ENCODE assay signal across 1 cellular context in the genomic region with DNA sequence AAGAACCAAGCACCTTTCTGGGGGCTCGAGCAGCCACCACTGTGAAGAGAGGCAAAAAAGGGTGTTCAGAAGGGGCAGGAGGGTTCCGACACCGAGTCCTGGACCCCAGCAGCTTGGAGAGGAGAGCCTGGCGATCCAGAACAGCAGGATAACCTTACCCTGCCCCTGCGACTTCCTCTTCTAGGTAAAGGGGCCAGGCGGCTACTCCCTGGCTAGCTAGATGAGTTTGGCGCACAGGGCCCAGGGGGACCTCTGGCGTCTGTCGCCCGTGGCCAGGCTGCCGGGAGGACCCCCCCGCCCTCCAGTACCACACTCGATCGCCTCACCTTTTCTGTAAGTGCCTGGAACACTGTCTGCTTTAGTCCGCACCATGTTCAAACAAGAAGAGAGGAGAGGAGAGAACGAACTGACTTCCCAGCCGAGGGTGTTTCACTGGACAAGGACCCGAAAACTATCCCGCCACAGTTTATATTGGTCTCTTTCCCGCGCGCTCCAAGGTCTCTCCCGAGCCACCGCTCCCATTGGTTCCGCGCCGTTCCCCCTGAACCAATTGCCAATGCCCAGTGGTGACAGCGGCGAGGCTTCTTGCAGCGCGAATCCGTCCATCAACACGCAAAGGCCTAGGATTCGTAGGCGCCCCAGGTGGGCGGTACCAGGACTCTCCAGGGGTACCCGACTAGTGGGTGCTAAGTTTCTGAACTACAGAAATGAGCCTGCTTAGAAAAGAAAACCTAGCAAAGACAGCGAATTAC.
TF ChIP-seq lines count a peak whose summit lies in the region.

PCLAF (minus strand) TSS at position 442 of the 752 bp plus-strand sequence; CDS start at position 372, 70 bp downstream.

TF ChIP-seq in HEK293, 187 proteins besides CTCF, POLR2A, EP300 and RAD21 (continued from another document):
- TF ChIP-seq GLIS1 (tag by site-specific recombination; IDR thresholded peaks at IDR 0.05), result peak; percentile 50
- peak; percentile 56 for TF ChIP-seq SP7 (tag by site-specific recombination; IDR thresholded peaks at IDR 0.05)
- peak; percentile 66; the same call in 1 of the 2 replicates for TF ChIP-seq ZNF391 (tag by site-specific recombination; IDR thresholded peaks at IDR 0.05; ENCODE audit: borderline replicate concordance, low read depth)
- TF ChIP-seq ZNF600 (tag by site-specific recombination; IDR thresholded peaks at IDR 0.05), result peak; percentile 67
- 0 out of 2 replicates have a peak, but pooled peaks have one; percentile 35 for TF ChIP-seq REPIN1 (tag by site-specific recombination; IDR thresholded peaks at IDR 0.05; ENCODE audit: low read depth)
- TF ChIP-seq ZNF335 (tag by site-specific recombination; conservative IDR thresholded peaks at IDR 0.05), result peak; percentile 91
- TF ChIP-seq, protein P1, sequence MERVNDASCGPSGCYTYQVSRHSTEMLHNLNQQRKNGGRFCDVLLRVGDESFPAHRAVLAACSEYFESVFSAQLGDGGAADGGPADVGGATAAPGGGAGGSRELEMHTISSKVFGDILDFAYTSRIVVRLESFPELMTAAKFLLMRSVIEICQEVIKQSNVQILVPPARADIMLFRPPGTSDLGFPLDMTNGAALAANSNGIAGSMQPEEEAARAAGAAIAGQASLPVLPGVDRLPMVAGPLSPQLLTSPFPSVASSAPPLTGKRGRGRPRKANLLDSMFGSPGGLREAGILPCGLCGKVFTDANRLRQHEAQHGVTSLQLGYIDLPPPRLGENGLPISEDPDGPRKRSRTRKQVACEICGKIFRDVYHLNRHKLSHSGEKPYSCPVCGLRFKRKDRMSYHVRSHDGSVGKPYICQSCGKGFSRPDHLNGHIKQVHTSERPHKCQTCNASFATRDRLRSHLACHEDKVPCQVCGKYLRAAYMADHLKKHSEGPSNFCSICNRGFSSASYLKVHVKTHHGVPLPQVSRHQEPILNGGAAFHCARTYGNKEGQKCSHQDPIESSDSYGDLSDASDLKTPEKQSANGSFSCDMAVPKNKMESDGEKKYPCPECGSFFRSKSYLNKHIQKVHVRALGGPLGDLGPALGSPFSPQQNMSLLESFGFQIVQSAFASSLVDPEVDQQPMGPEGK (tag by site-specific recombination; IDR thresholded peaks at IDR 0.05), result peak; percentile 39; the same call in 1 of the 2 replicates
- peak; percentile 36; the same call in 1 of the 2 replicates for TF ChIP-seq ZNF394 (tag by site-specific recombination; IDR thresholded peaks at IDR 0.05; ENCODE audit: borderline replicate concordance)
- 0 out of 2 replicates have a peak, but pooled peaks have one; percentile 29 for TF ChIP-seq ZNF324 (tag by site-specific recombination; IDR thresholded peaks at IDR 0.05)
- TF ChIP-seq, protein P2, sequence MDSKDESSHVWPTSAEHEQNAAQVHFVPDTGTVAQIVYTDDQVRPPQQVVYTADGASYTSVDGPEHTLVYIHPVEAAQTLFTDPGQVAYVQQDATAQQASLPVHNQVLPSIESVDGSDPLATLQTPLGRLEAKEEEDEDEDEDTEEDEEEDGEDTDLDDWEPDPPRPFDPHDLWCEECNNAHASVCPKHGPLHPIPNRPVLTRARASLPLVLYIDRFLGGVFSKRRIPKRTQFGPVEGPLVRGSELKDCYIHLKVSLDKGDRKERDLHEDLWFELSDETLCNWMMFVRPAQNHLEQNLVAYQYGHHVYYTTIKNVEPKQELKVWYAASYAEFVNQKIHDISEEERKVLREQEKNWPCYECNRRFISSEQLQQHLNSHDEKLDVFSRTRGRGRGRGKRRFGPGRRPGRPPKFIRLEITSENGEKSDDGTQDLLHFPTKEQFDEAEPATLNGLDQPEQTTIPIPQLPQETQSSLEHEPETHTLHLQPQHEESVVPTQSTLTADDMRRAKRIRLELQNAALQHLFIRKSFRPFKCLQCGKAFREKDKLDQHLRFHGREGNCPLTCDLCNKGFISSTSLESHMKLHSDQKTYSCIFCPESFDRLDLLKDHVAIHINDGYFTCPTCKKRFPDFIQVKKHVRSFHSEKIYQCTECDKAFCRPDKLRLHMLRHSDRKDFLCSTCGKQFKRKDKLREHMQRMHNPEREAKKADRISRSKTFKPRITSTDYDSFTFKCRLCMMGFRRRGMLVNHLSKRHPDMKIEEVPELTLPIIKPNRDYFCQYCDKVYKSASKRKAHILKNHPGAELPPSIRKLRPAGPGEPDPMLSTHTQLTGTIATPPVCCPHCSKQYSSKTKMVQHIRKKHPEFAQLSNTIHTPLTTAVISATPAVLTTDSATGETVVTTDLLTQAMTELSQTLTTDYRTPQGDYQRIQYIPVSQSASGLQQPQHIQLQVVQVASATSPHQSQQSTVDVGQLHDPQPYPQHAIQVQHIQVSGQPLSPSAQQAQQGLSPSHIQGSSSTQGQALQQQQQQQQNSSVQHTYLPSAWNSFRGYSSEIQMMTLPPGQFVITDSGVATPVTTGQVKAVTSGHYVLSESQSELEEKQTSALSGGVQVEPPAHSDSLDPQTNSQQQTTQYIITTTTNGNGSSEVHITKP (tag by site-specific recombination; IDR thresholded peaks at IDR 0.05), result peak; percentile 64
- no peak for TF ChIP-seq ZNF658 (tag by site-specific recombination; IDR thresholded peaks at IDR 0.05)
- 0 out of 2 replicates have a peak, but pooled peaks have one; percentile 29 for TF ChIP-seq ZNF629 (tag by site-specific recombination; IDR thresholded peaks at IDR 0.05)
- TF ChIP-seq ZNF76 (tag by site-specific recombination; IDR thresholded peaks at IDR 0.05; ENCODE audit: borderline replicate concordance, low read depth), result 0 out of 2 replicates have a peak, but pooled peaks have one; percentile 35
- TF ChIP-seq TCF7L2 (IDR thresholded peaks at IDR 0.05; ENCODE audit: borderline replicate concordance, low read depth, low read length), result no peak
- no peak for TF ChIP-seq YY2 (tag by site-specific recombination; IDR thresholded peaks at IDR 0.05)
- no peak for TF ChIP-seq ZNF645 (tag by site-specific recombination; IDR thresholded peaks at IDR 0.05)
- TF ChIP-seq GLIS2 (tag by site-specific recombination; IDR thresholded peaks at IDR 0.05), result peak; percentile 60; the same call in 1 of the 2 replicates
- no peak for TF ChIP-seq ZFP69B (tag by site-specific recombination; IDR thresholded peaks at IDR 0.05)
- TF ChIP-seq, protein P3, sequence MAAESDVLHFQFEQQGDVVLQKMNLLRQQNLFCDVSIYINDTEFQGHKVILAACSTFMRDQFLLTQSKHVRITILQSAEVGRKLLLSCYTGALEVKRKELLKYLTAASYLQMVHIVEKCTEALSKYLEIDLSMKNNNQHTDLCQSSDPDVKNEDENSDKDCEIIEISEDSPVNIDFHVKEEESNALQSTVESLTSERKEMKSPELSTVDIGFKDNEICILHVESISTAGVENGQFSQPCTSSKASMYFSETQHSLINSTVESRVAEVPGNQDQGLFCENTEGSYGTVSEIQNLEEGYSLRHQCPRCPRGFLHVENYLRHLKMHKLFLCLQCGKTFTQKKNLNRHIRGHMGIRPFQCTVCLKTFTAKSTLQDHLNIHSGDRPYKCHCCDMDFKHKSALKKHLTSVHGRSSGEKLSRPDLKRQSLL (tag by site-specific recombination; IDR thresholded peaks at IDR 0.05), result no peak
- no peak for TF ChIP-seq BCL11A (tag by site-specific recombination; IDR thresholded peaks at IDR 0.05; ENCODE audit: low read depth)
- peak; percentile 70; the same call in 1 of the 2 replicates for TF ChIP-seq ZXDB (tag by site-specific recombination; IDR thresholded peaks at IDR 0.05)
